ENCODE assay signal across 2 cellular contexts in the genomic region with DNA sequence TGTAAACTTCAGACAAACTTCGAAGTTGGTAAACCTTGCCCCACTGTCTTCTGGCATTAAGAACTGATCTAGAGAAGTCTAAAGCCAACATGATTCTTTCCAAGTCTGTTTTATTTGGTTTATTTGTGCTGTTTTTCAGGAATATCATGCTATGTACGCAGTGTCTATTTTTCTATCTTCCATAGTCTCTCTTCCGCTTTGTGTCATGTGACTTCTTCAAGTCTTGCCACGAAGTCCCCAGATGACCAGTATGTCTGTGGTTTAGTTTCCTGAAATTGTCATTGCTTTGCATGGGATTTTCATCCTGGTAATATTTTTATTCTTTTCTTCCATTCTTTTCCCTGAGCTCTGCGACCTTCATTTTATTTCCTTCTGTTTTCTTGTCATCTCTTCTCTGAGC.
TF ChIP-seq lines count a peak whose summit lies in the region.

No MANE protein-coding gene starts in this region.

TF ChIP-seq in A549, 52 proteins besides CTCF, POLR2A, EP300 and RAD21:
- no peak for TF ChIP-seq MYC (IDR thresholded peaks at IDR 0.05; ENCODE audit: borderline replicate concordance, low read length)
- no peak for TF ChIP-seq REST (IDR thresholded peaks at IDR 0.05)
- no peak for TF ChIP-seq FOSL2 (IDR thresholded peaks at IDR 0.05)
- no peak for TF ChIP-seq FOSL2 (CRISPR knock-in tag; IDR thresholded peaks at IDR 0.05)
- TF ChIP-seq PHF8 (IDR thresholded peaks at IDR 0.05; ENCODE audit: borderline replicate concordance, low read depth): no peak
- TF ChIP-seq, protein P1, sequence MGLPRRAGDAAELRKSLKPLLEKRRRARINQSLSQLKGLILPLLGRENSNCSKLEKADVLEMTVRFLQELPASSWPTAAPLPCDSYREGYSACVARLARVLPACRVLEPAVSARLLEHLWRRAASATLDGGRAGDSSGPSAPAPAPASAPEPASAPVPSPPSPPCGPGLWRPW (IDR thresholded peaks at IDR 0.05): no peak
- TF ChIP-seq HDAC2 (IDR thresholded peaks at IDR 0.05): no peak
- TF ChIP-seq GATA3 (IDR thresholded peaks at IDR 0.05; ENCODE audit: borderline replicate concordance): no peak
- no peak for TF ChIP-seq EHMT2 (IDR thresholded peaks at IDR 0.05; ENCODE audit: low read depth)

TF ChIP-seq in K562, 482 proteins besides CTCF, POLR2A, EP300 and RAD21:
- TF ChIP-seq SRF (CRISPR knock-in tag; IDR thresholded peaks at IDR 0.05) (no peak), L3MBTL2 (IDR thresholded peaks at IDR 0.05) (peak; percentile 33; the same call in 1 of the 2 replicates), TOE1 (IDR thresholded peaks at IDR 0.05; ENCODE audit: borderline replicate concordance) (peak; percentile 55; the same call in 1 of the 2 replicates), TOE1 (CRISPR knock-in tag; IDR thresholded peaks at IDR 0.05; ENCODE audit: borderline replicate concordance, low read depth) (no peak), TRIM28 (IDR thresholded peaks at IDR 0.05) (no peak), NBN (IDR thresholded peaks at IDR 0.05; ENCODE audit: low read depth) (no peak), AFF1 (IDR thresholded peaks at IDR 0.05; ENCODE audit: low read depth in 1 of 2, partially characterized antibody in 2 of 2) (no peak), ZNF668 (CRISPR knock-in tag; IDR thresholded peaks at IDR 0.05) (no peak), ZNF449 (CRISPR knock-in tag; IDR thresholded peaks at IDR 0.05) (no peak), SREBF1 (IDR thresholded peaks at IDR 0.05; ENCODE audit: borderline replicate concordance, low read depth, low read length) (no peak), RAD51 (IDR thresholded peaks at IDR 0.05; ENCODE audit: borderline replicate concordance, low read depth) (peak; percentile 66), GTF2A2 (tag; IDR thresholded peaks at IDR 0.05) (no peak)
- TF ChIP-seq, protein P2, sequence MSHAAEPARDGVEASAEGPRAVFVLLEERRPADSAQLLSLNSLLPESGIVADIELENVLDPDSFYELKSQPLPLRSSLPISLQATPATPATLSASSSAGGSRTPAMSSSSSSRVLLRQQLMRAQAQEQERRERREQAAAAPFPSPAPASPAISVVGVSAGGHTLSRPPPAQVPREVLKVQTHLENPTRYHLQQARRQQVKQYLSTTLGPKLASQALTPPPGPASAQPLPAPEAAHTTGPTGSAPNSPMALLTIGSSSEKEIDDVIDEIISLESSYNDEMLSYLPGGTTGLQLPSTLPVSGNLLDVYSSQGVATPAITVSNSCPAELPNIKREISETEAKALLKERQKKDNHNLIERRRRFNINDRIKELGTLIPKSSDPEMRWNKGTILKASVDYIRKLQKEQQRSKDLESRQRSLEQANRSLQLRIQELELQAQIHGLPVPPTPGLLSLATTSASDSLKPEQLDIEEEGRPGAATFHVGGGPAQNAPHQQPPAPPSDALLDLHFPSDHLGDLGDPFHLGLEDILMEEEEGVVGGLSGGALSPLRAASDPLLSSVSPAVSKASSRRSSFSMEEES (CRISPR knock-in tag; IDR thresholded peaks at IDR 0.05): peak; percentile 88
